Comparison of ENCODE assay signal across 21 cellular contexts in the genomic region with DNA sequence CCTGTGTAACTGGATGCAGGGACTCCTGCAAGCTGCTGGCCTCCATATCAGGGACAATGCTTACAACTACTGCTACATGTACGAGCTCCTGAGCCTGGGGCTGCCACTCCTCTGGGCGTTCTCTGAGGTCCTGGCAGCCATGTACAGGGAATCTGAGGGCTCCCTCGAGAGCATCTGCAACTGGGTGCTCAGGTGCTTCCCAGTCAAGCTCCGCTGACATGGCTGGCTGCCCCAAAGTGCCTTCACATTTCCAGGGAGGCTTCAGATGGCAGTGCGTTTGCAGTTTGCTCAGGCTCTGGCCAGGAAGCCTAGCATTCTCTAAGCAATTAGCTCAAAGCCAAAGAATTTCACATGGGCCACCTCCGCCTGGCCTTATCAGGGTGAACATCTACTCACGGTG.
"Had no signal": no experiment of that assay in that cellular context is flagged by ENCODE, and none has a peak within 500 bp of the region (broad histone marks: within the 10 kb centered on the region; RNA-seq: fewer than 3 reads in every experiment).

No MANE protein-coding gene starts in this region.

- DNase-seq: activated CD4-positive, alpha-beta T cell treated with anti-CD3 and anti-CD28 coated beads for 48 hours; activated CD4-positive, alpha-beta T cell treated with anti-CD3 and anti-CD28 coated beads, Interleukin-2, amount 50 U/mL, for 48 hours; activated CD8-positive, alpha-beta memory T cell treated with anti-CD3 and anti-CD28 coated beads for 24 hours; activated gamma-delta T cell; activated naive CD4-positive, alpha-beta T cell treated with anti-CD3 and anti-CD28 coated beads, Interleukin-2, amount 10 ng/mL, durations not matched to agents 7 days and 5 days; activated naive CD8-positive, alpha-beta T cell treated with anti-CD3 and anti-CD28 coated beads, Interleukin-2, amount 10 ng/mL, durations not matched to agents 7 days and 5 days; activated T-cell treated with anti-CD3 and anti-CD28 coated beads, Interleukin-2, amount 50 U/mL, for 1 hour; brain microvascular endothelial cell; central memory CD4-positive, alpha-beta T cell; foreskin keratinocyte; heart left ventricle; hypothalamus; immature natural killer cell; natural killer cell; stimulated activated CD4-positive, alpha-beta T cell treated with anti-CD3 and anti-CD28 coated beads, Interleukin-4, amount 100 ng/mL, for 24 hours; SW 1271; T1000; WERI-Rb-1 had no signal

- ATAC-seq: activated CD4-positive, CD25-positive, alpha-beta regulatory T cell treated with anti-CD3 and anti-CD28 coated beads, Interleukin-2, amount 50 U/mL, for 24 hours; foreskin keratinocyte; heart left ventricle; natural killer cell; sciatic nerve; stimulated activated effector memory CD8-positive, alpha-beta T cell treated with anti-CD3 and anti-CD28 coated beads, Interleukin-12 subunit alpha, Interleukin-12 subunit beta, amount 100 ng/mL, for 72 hours had no signal
